Comparison of ENCODE assay signal across 16 cellular contexts in genomic region chr15:67735896-67736295, GRCh38.
"Had no signal": no experiment of that assay in that cellular context is flagged by ENCODE, and none has a peak within 500 bp of the region (broad histone marks: within the 10 kb centered on the region; RNA-seq: fewer than 3 reads in every experiment).

No MANE protein-coding gene starts in this region.

- DNase-seq: activated CD4-positive, alpha-beta T cell treated with anti-CD3 and anti-CD28 coated beads, Interleukin-2, amount 50 U/mL, for 48 hours; activated CD8-positive, alpha-beta memory T cell treated with anti-CD3 and anti-CD28 coated beads, Interleukin-2, amount 10 ng/mL, durations not matched to agents 7 days and 5 days; activated naive CD4-positive, alpha-beta T cell treated with anti-CD3 and anti-CD28 coated beads, Interleukin-2, amount 50 U/mL, for 16 hours; activated T-cell treated with anti-CD3 and anti-CD28 coated beads, Interleukin-2, amount 50 U/mL, for 24 hours; endodermal cell; gastrocnemius medialis; heart right ventricle; left cardiac atrium; lower lobe of right lung; naive thymus-derived CD8-positive, alpha-beta T cell; stimulated activated CD4-positive, alpha-beta T cell treated with anti-CD3 and anti-CD28 coated beads, Interleukin-12 subunit alpha, Interleukin-12 subunit beta, amount 100 ng/mL, for 4 hours; stimulated activated CD4-positive, alpha-beta T cell treated with anti-CD3 and anti-CD28 coated beads, Interleukin-2, amount 100 ng/mL, for 24 hours; T-helper 9 cell; thyroid gland had no signal

- H3K27me3 Mint-ChIP-seq: activated CD8-positive, alpha-beta memory T cell treated with anti-CD3 and anti-CD28 coated beads, Interleukin-2, amount 10 ng/mL, durations not matched to agents 7 days and 5 days; activated T-cell treated with anti-CD3 and anti-CD28 coated beads, Interleukin-2, amount 50 U/mL, for 24 hours; naive thymus-derived CD8-positive, alpha-beta T cell had no signal

- H3K36me3 ChIP-seq: gastrocnemius medialis, heart right ventricle, lower lobe of right lung, thyroid gland had no signal

- H3K27ac ChIP-seq: gastrocnemius medialis, heart right ventricle, lower lobe of right lung, parathyroid adenoma, thyroid gland, VCaP had no signal

- H3K9ac ChIP-seq: parathyroid adenoma had no signal

- H3K9me3 Mint-ChIP-seq: activated T-cell treated with anti-CD3 and anti-CD28 coated beads, Interleukin-2, amount 50 U/mL, for 24 hours; endodermal cell; naive thymus-derived CD8-positive, alpha-beta T cell had no signal

- H3K27ac Mint-ChIP-seq: activated CD8-positive, alpha-beta memory T cell treated with anti-CD3 and anti-CD28 coated beads, Interleukin-2, amount 10 ng/mL, durations not matched to agents 7 days and 5 days; activated T-cell treated with anti-CD3 and anti-CD28 coated beads, Interleukin-2, amount 50 U/mL, for 24 hours; endodermal cell had no signal

- H2AFZ ChIP-seq: parathyroid adenoma had no signal

- H3K4me1 ChIP-seq: gastrocnemius medialis, lower lobe of right lung, parathyroid adenoma had no signal

- ATAC-seq: activated CD8-positive, alpha-beta memory T cell treated with anti-CD3 and anti-CD28 coated beads, Interleukin-2, amount 10 ng/mL, durations not matched to agents 7 days and 5 days; gastrocnemius medialis; heart right ventricle; left cardiac atrium; lower lobe of right lung; naive thymus-derived CD8-positive, alpha-beta T cell had no signal

- H3K27me3 ChIP-seq: gastrocnemius medialis, heart right ventricle, thyroid gland had no signal

- H3K36me3 Mint-ChIP-seq: activated CD8-positive, alpha-beta memory T cell treated with anti-CD3 and anti-CD28 coated beads, Interleukin-2, amount 10 ng/mL, durations not matched to agents 7 days and 5 days had no signal

- H3K4me3 ChIP-seq: gastrocnemius medialis, heart right ventricle, lower lobe of right lung, thyroid gland had no signal

- H3K79me2 ChIP-seq: parathyroid adenoma had no signal

- H3K4me3 Mint-ChIP-seq: activated CD8-positive, alpha-beta memory T cell treated with anti-CD3 and anti-CD28 coated beads, Interleukin-2, amount 10 ng/mL, durations not matched to agents 7 days and 5 days; activated T-cell treated with anti-CD3 and anti-CD28 coated beads, Interleukin-2, amount 50 U/mL, for 24 hours; endodermal cell; naive thymus-derived CD8-positive, alpha-beta T cell had no signal

- H3K9me3 ChIP-seq: gastrocnemius medialis, heart right ventricle, lower lobe of right lung, thyroid gland had no signal
